8 cellular contexts compared by ENCODE assay signal in the genomic region with DNA sequence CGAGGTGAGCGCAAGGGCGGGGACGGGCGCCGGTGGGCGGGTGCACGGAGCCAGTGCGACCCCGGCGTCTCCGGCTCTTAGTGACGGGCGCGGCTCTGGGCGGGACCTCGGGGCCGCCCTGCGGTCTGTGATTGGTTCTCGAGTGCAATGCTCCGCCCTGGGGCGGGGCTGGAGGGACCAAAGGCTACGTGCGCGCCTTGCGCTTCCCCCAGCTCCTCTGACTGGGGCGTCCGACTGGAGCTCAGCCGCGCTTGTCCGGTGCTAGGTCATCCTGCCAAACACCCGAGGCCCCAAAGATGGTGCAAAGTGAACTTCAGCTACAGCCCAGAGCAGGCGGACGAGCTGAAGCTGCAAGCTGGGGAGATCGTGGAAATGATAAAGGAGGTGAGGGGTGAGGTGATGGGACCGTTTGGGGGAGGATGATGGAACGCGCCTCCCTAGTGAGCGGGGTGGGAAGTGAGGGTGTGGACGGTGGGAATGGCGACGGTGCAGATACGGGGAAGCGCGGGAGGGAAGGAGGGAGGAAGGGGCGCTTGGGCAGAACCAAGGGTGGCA. TPM values are rescaled to one million over a fixed set of nuclear protein-coding genes. Genes with fewer than 3 reads are reported as not detected.
DNase-seq lines count a peak whose midpoint lies in the region; ATAC-seq and TF ChIP-seq lines count a peak whose summit lies in the region.

No MANE protein-coding gene starts in this region.

- peaks cover 42% of the 10 kb centered on the region for H3K36me3 Mint-ChIP-seq in activated CD4-positive, alpha-beta T cell treated with anti-CD3 and anti-CD28 coated beads, Interleukin-2, amount 10 ng/mL, durations not matched to agents 24 days and 14 days (ENCODE audit: low read depth)
- peaks cover 47% of the 10 kb centered on the region for H3K36me3 Mint-ChIP-seq in dendritic cell treated with granulocyte-macrophage colony-stimulating factor and Interleukin-4, amounts not matched to agents 40 ng/mL and 50 ng/mL, for 4 days (ENCODE audit: low read depth)

- peaks cover 3 to 15% (median 11%) of the 10 kb centered on the region in 4 donors for H3K4me1 ChIP-seq in liver (ENCODE audit: control insufficient read depth in 4 of 4, insufficient read depth in 4 of 4, low read length in 3 of 4)

- TF ChIP-seq RAD21 in liver (IDR thresholded peaks at IDR 0.05): peak in 1 of 2 donors; percentile 11

- peaks cover 43% of the 10 kb centered on the region for H3K4me1 Mint-ChIP-seq in activated CD4-positive, alpha-beta T cell treated with anti-CD3 and anti-CD28 coated beads, Interleukin-2, amount 10 ng/mL, durations not matched to agents 24 days and 14 days
- H3K4me1 Mint-ChIP-seq in dendritic cell treated with granulocyte-macrophage colony-stimulating factor and Interleukin-4, amounts not matched to agents 40 ng/mL and 50 ng/mL, for 4 days (ENCODE audit: low read depth): peaks cover 52% of the 10 kb centered on the region

- H3K4me3 ChIP-seq in AG10803 (ENCODE audit: low read length) (peak overlapping the region; percentile 84), liver (ENCODE audit: low read depth in 1 of 3, low read length in 3 of 3) (peak overlapping the region in 2 of 3 donors; percentile 50 to 62)

- intact Hi-C loops in activated CD4-positive, alpha-beta T cell treated with anti-CD3 and anti-CD28 coated beads, Interleukin-2, amount 10 ng/mL, durations not matched to agents 24 days and 14 days (cut with micrococcal nuclease): loop anchor here (5.0 kb wide), 4 partner anchors 60 to 115 kb away; a partner anchor contains a TSS
- intact Hi-C loops in dendritic cell treated with granulocyte-macrophage colony-stimulating factor and Interleukin-4, amounts not matched to agents 40 ng/mL and 50 ng/mL, for 4 days (cut with micrococcal nuclease): loop anchor here (2.0 to 5.0 kb wide), 2 partner anchors 16 to 60 kb away; a partner anchor contains a TSS

- no peak overlapping the region for H3K9ac ChIP-seq in liver (ENCODE audit: low read depth in 1 of 2, low read length in 2 of 2)

- DNase-seq in AG10803 (ENCODE audit: low read depth): peak; percentile 87
- DNase-seq in NCI-H446 treated with DMSO at 0.1 percent for 48 hours (lab: John Stamatoyannopoulos, UW): peak; percentile 87
- DNase-seq in activated CD4-positive, alpha-beta T cell treated with anti-CD3 and anti-CD28 coated beads, Interleukin-2, amount 10 ng/mL, durations not matched to agents 24 days and 14 days: peak; percentile 99
- DNase-seq in stimulated activated CD4-positive, alpha-beta T cell treated with anti-CD3 and anti-CD28 coated beads, Interleukin-4, amount 100 ng/mL, for 1 hour: peak; percentile 92

- WGBS in liver: 3% methylated on average over 46 of the region's 46 CpGs

- no peaks in the 10 kb centered on the region for H3K9me3 ChIP-seq in liver (ENCODE audit: control insufficient read depth in 4 of 4, low read length in 3 of 4)

- H3K27me3 Mint-ChIP-seq in activated CD4-positive, alpha-beta T cell treated with anti-CD3 and anti-CD28 coated beads, Interleukin-2, amount 10 ng/mL, durations not matched to agents 24 days and 14 days: no peaks in the 10 kb centered on the region
- H3K27me3 Mint-ChIP-seq in dendritic cell treated with granulocyte-macrophage colony-stimulating factor and Interleukin-4, amounts not matched to agents 40 ng/mL and 50 ng/mL, for 4 days: peaks cover 9% of the 10 kb centered on the region

- H3K27ac Mint-ChIP-seq in activated CD4-positive, alpha-beta T cell treated with anti-CD3 and anti-CD28 coated beads, Interleukin-2, amount 10 ng/mL, durations not matched to agents 24 days and 14 days: peak overlapping the region; percentile 95
- peak overlapping the region; percentile 41 for H3K27ac Mint-ChIP-seq in dendritic cell treated with granulocyte-macrophage colony-stimulating factor and Interleukin-4, amounts not matched to agents 40 ng/mL and 50 ng/mL, for 4 days

- TF ChIP-seq CTCF in AG10803 (conservative IDR thresholded peaks at IDR 0.05; ENCODE audit: low read length) (no peak), liver (IDR thresholded peaks at IDR 0.05; ENCODE audit: low read depth, low read length, missing input control) (no peak)

- H3K27ac ChIP-seq in liver (ENCODE audit: low read depth in 1 of 2, low read length in 2 of 2): peak overlapping the region in 1 of 2 donors; percentile 61

- H3K4me3 Mint-ChIP-seq in activated CD4-positive, alpha-beta T cell treated with anti-CD3 and anti-CD28 coated beads, Interleukin-2, amount 10 ng/mL, durations not matched to agents 24 days and 14 days: peak overlapping the region; percentile 93
- peak overlapping the region; percentile 92 for H3K4me3 Mint-ChIP-seq in dendritic cell treated with granulocyte-macrophage colony-stimulating factor and Interleukin-4, amounts not matched to agents 40 ng/mL and 50 ng/mL, for 4 days

- no peaks in the 10 kb centered on the region for H3K27me3 ChIP-seq in liver (ENCODE audit: control insufficient read depth in 4 of 4, insufficient read depth in 4 of 4, low read length in 3 of 4)

- H3K36me3 ChIP-seq in liver (ENCODE audit: control insufficient read depth in 4 of 4, insufficient read depth in 3 of 4, low read depth in 1 of 4, low read length in 3 of 4): peaks cover 14 to 19% (median 17%) of the 10 kb centered on the region in 4 donors

- no peaks in the 10 kb centered on the region for H3K9me3 Mint-ChIP-seq in activated CD4-positive, alpha-beta T cell treated with anti-CD3 and anti-CD28 coated beads, Interleukin-2, amount 10 ng/mL, durations not matched to agents 24 days and 14 days
- no peaks in the 10 kb centered on the region for H3K9me3 Mint-ChIP-seq in dendritic cell treated with granulocyte-macrophage colony-stimulating factor and Interleukin-4, amounts not matched to agents 40 ng/mL and 50 ng/mL, for 4 days

- ATAC-seq in GM19025 (IDR thresholded peaks at IDR 0.05; ENCODE audit: low read depth, unreplicated experiment) (peak; percentile 98), HG03280 (IDR thresholded peaks at IDR 0.05; ENCODE audit: unreplicated experiment) (peak; percentile 98)

TF ChIP-seq in liver, 16 proteins besides CTCF, POLR2A, EP300 and RAD21 (continues in another document):
- peak; percentile 39 for TF ChIP-seq SP1 (IDR thresholded peaks at IDR 0.05)
- TF ChIP-seq, protein P1, sequence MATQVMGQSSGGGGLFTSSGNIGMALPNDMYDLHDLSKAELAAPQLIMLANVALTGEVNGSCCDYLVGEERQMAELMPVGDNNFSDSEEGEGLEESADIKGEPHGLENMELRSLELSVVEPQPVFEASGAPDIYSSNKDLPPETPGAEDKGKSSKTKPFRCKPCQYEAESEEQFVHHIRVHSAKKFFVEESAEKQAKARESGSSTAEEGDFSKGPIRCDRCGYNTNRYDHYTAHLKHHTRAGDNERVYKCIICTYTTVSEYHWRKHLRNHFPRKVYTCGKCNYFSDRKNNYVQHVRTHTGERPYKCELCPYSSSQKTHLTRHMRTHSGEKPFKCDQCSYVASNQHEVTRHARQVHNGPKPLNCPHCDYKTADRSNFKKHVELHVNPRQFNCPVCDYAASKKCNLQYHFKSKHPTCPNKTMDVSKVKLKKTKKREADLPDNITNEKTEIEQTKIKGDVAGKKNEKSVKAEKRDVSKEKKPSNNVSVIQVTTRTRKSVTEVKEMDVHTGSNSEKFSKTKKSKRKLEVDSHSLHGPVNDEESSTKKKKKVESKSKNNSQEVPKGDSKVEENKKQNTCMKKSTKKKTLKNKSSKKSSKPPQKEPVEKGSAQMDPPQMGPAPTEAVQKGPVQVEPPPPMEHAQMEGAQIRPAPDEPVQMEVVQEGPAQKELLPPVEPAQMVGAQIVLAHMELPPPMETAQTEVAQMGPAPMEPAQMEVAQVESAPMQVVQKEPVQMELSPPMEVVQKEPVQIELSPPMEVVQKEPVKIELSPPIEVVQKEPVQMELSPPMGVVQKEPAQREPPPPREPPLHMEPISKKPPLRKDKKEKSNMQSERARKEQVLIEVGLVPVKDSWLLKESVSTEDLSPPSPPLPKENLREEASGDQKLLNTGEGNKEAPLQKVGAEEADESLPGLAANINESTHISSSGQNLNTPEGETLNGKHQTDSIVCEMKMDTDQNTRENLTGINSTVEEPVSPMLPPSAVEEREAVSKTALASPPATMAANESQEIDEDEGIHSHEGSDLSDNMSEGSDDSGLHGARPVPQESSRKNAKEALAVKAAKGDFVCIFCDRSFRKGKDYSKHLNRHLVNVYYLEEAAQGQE (IDR thresholded peaks at IDR 0.05): no peak
- TF ChIP-seq, protein P2, sequence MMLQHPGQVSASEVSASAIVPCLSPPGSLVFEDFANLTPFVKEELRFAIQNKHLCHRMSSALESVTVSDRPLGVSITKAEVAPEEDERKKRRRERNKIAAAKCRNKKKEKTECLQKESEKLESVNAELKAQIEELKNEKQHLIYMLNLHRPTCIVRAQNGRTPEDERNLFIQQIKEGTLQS (IDR thresholded peaks at IDR 0.05): no peak
- TF ChIP-seq RXRA (IDR thresholded peaks at IDR 0.05): no peak
- no peak for TF ChIP-seq JUND (IDR thresholded peaks at IDR 0.05)
- TF ChIP-seq HNF4G (IDR thresholded peaks at IDR 0.05): no peak
- TF ChIP-seq FOXA1 (IDR thresholded peaks at IDR 0.05): no peak
- TF ChIP-seq TAF1 (conservative IDR thresholded peaks at IDR 0.05): no peak
- TF ChIP-seq FOXA2 (IDR thresholded peaks at IDR 0.05): no peak
- TF ChIP-seq, protein P3, sequence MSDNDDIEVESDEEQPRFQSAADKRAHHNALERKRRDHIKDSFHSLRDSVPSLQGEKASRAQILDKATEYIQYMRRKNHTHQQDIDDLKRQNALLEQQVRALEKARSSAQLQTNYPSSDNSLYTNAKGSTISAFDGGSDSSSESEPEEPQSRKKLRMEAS (IDR thresholded peaks at IDR 0.05): no peak
- no peak for TF ChIP-seq EGR1 (IDR thresholded peaks at IDR 0.05; ENCODE audit: low read depth in 2 of 2)
- peak in 1 of 2 donors; percentile 7 for TF ChIP-seq HNF4A (conservative IDR thresholded peaks at IDR 0.05)

RNA-seq across cellular contexts. Expression of a gene that starts 0.8 kb away (rescaled TPM):
- 17.0 and 19.4 TPM in 2 replicates for total RNA-seq in activated CD4-positive, alpha-beta T cell treated with anti-CD3 and anti-CD28 coated beads, Interleukin-2, amount 10 ng/mL, durations not matched to agents 24 days and 14 days
- 1 to 10 TPM in 1 of 2 donors, under 1 TPM in 1; 0.47 to 1.0 TPM for total RNA-seq in liver
- polyA plus RNA-seq in liver: under 1 TPM; 0.29 to 0.36 TPM

RNA-seq across cellular contexts. Expression of a gene that starts 16.5 kb away (rescaled TPM):
- 7.5 and 9.0 TPM in 2 replicates for total RNA-seq in activated CD4-positive, alpha-beta T cell treated with anti-CD3 and anti-CD28 coated beads, Interleukin-2, amount 10 ng/mL, durations not matched to agents 24 days and 14 days
- total RNA-seq in liver: 10 to 100 TPM in 1 of 2 donors, 1 to 10 TPM in 1; 5.6 to 22.7 TPM
- polyA plus RNA-seq in liver: 10 to 100 TPM in 1 of 2 donors, 1 to 10 TPM in 1; 3.3 to 11.2 TPM
